Comparison of ENCODE assay signal across 9 cellular contexts in genomic region chr3:58874795-58875194, GRCh38.
DNase-seq lines count a peak whose midpoint lies in the region; ATAC-seq and TF ChIP-seq lines count a peak whose summit lies in the region.
"Had no signal": no experiment of that assay in that cellular context is flagged by ENCODE, and none has a peak within 500 bp of the region (broad histone marks: within the 10 kb centered on the region; RNA-seq: fewer than 3 reads in every experiment).

No MANE protein-coding gene starts in this region.

- peaks cover 6% of the 10 kb centered on the region for H3F3A ChIP-seq in PC-3 (ENCODE audit: low read length, unreplicated experiment)

- H3K36me3 ChIP-seq in PC-3 (ENCODE audit: low read depth, low read length) (no peaks in the 10 kb centered on the region), skeletal muscle satellite cell (ENCODE audit: insufficient read depth, low read length) (no peaks in the 10 kb centered on the region), suprapubic skin (no peaks in the 10 kb centered on the region)

- H3K9me3 ChIP-seq in PC-3 (ENCODE audit: low read length): no peaks in the 10 kb centered on the region
- H3K9me3 ChIP-seq in skeletal muscle satellite cell (replicated peaks; ENCODE audit: low read length): no peaks in the 10 kb centered on the region
- no peaks in the 10 kb centered on the region for H3K9me3 ChIP-seq in suprapubic skin

- H3K4me3 Mint-ChIP-seq in activated CD8-positive, alpha-beta memory T cell treated with anti-CD3 and anti-CD28 coated beads, Interleukin-2, amount 10 ng/mL, durations not matched to agents 7 days and 5 days: no peak overlapping the region

- no peak overlapping the region; the same call in 1 of the 2 replicates for H2AFZ ChIP-seq in PC-3 (ENCODE audit: low read length)

- no peak for DNase-seq in activated CD8-positive, alpha-beta memory T cell treated with anti-CD3 and anti-CD28 coated beads, Interleukin-2, amount 10 ng/mL, durations not matched to agents 7 days and 5 days
- no peak for DNase-seq in activated CD8-positive, alpha-beta memory T cell treated with anti-CD3 and anti-CD28 coated beads, Interleukin-2, amount 50 U/mL, for 4 hours
- DNase-seq in PC-3 (peak; percentile 88), suprapubic skin (ENCODE audit: low spot score in 2 of 2) (no peak), NCI-H446 (lab: John Stamatoyannopoulos, UW) (no peak), DMS79 (lab: John Stamatoyannopoulos, UW) (no peak)

- peak; percentile 86 for ATAC-seq in activated CD8-positive, alpha-beta memory T cell treated with anti-CD3 and anti-CD28 coated beads, Interleukin-2, amount 10 ng/mL, durations not matched to agents 7 days and 5 days
- peak; percentile 77 for ATAC-seq in HG02763 (IDR thresholded peaks at IDR 0.05; ENCODE audit: unreplicated experiment)
- ATAC-seq in PC-3: peak; percentile 85

- H3K27ac ChIP-seq in PC-3 (ENCODE audit: low read length) (peak overlapping the region; percentile 97), suprapubic skin (no peak overlapping the region)
- H3K27ac ChIP-seq: BLaER1 treated with 17β-estradiol and CSF1 and Interleukin-3, amounts not matched to agents 10 nM and 100 nM had no signal

- H3K27me3 ChIP-seq in PC-3 (ENCODE audit: low read length): no peaks in the 10 kb centered on the region
- no peaks in the 10 kb centered on the region for H3K27me3 ChIP-seq in skeletal muscle satellite cell (ENCODE audit: control insufficient read depth, insufficient read depth, low read length)
- H3K27me3 ChIP-seq in suprapubic skin: no peaks in the 10 kb centered on the region
- H3K27me3 ChIP-seq: BLaER1 treated with 17β-estradiol and CSF1 and Interleukin-3, amounts not matched to agents 10 nM and 100 nM had no signal

- TF ChIP-seq CTCF in PC-3 (conservative IDR thresholded peaks at IDR 0.05; ENCODE audit: low read depth, low read length) (no peak), suprapubic skin (IDR thresholded peaks at IDR 0.05) (no peak)

- H3K9ac ChIP-seq in PC-3 (ENCODE audit: low read length): peak overlapping the region; percentile 77
- no peak overlapping the region for H3K9ac ChIP-seq in skeletal muscle satellite cell (ENCODE audit: low read depth, low read length)
- H3K9ac ChIP-seq: BLaER1 treated with 17β-estradiol and CSF1 and Interleukin-3, amounts not matched to agents 10 nM and 100 nM had no signal

- CTCF ChIA-PET in activated CD8-positive, alpha-beta memory T cell treated with anti-CD3 and anti-CD28 coated beads, Interleukin-2, amount 10 ng/mL, durations not matched to agents 7 days and 5 days (lab: Charles Lee): interaction anchor here (0.6 kb wide), 1 partner anchor 310 kb away, joined by 4 read pairs; no protein-coding TSS in a partner anchor
- CTCF ChIA-PET in PC-3 (lab: Charles Lee): interaction anchor here (0.5 kb wide), 1 partner anchor 1830 kb away, joined by 4 read pairs; no protein-coding TSS in a partner anchor

- H3K4me1 ChIP-seq in PC-3 (ENCODE audit: insufficient read depth, low read length): peaks cover 37% of the 10 kb centered on the region
- peaks cover 20% of the 10 kb centered on the region for H3K4me1 ChIP-seq in skeletal muscle satellite cell (ENCODE audit: control insufficient read depth, insufficient read depth, low read length)
- no peaks in the 10 kb centered on the region for H3K4me1 ChIP-seq in suprapubic skin

- WGBS in suprapubic skin: 63% methylated on average over 2 of the region's 2 CpGs

- H3K9me3 Mint-ChIP-seq in activated CD8-positive, alpha-beta memory T cell treated with anti-CD3 and anti-CD28 coated beads, Interleukin-2, amount 10 ng/mL, durations not matched to agents 7 days and 5 days (ENCODE audit: low read depth): no peaks in the 10 kb centered on the region

- no peaks in the 10 kb centered on the region for H4K20me1 ChIP-seq in PC-3 (ENCODE audit: low read length)
- H4K20me1 ChIP-seq: BLaER1 treated with 17β-estradiol and CSF1 and Interleukin-3, amounts not matched to agents 10 nM and 100 nM had no signal

- POLR2A ChIA-PET in PC-3 (lab: Charles Lee; ENCODE audit: unreplicated experiment): no interaction called here

- no peak for TF ChIP-seq EP300 in suprapubic skin (IDR thresholded peaks at IDR 0.05)

- no peak for TF ChIP-seq POLR2A in suprapubic skin (IDR thresholded peaks at IDR 0.05)

- H3K36me3 Mint-ChIP-seq in activated CD8-positive, alpha-beta memory T cell treated with anti-CD3 and anti-CD28 coated beads, Interleukin-2, amount 10 ng/mL, durations not matched to agents 7 days and 5 days: no peaks in the 10 kb centered on the region

- H3K27ac Mint-ChIP-seq in activated CD8-positive, alpha-beta memory T cell treated with anti-CD3 and anti-CD28 coated beads, Interleukin-2, amount 10 ng/mL, durations not matched to agents 7 days and 5 days: peak overlapping the region; percentile 73

- BruUV-seq in PC-3 (replicated peaks; lab: Mats Ljungman, UMichigan): no TSS peak

- no peaks in the 10 kb centered on the region for H3K79me2 ChIP-seq in PC-3 (ENCODE audit: low read length)

- intact Hi-C loops in PC-3 (cut with micrococcal nuclease): loop anchor here (2.0 to 10.0 kb wide), 2 partner anchors 14 to 370 kb away; no protein-coding TSS in a partner anchor

- H3K4me2 ChIP-seq in PC-3 (ENCODE audit: low read length): peak overlapping the region; percentile 76
- peak overlapping the region; percentile 33 for H3K4me2 ChIP-seq in skeletal muscle satellite cell (ENCODE audit: low read length)

- H3K27me3 Mint-ChIP-seq in activated CD8-positive, alpha-beta memory T cell treated with anti-CD3 and anti-CD28 coated beads, Interleukin-2, amount 10 ng/mL, durations not matched to agents 7 days and 5 days: peaks cover 6% of the 10 kb centered on the region

- peak overlapping the region; percentile 33; the same call in 1 of the 2 replicates for H3K4me3 ChIP-seq in PC-3 (ENCODE audit: low read length)
- no peak overlapping the region for H3K4me3 ChIP-seq in skeletal muscle satellite cell (ENCODE audit: low read length)
- H3K4me3 ChIP-seq in suprapubic skin: no peak overlapping the region
- H3K4me3 ChIP-seq: BLaER1 treated with 17β-estradiol and CSF1 and Interleukin-3, amounts not matched to agents 10 nM and 100 nM had no signal

- peaks cover 15% of the 10 kb centered on the region for H3K4me1 Mint-ChIP-seq in activated CD8-positive, alpha-beta memory T cell treated with anti-CD3 and anti-CD28 coated beads, Interleukin-2, amount 10 ng/mL, durations not matched to agents 7 days and 5 days

- H3K9me2 ChIP-seq in PC-3 (replicated peaks; ENCODE audit: low read length): no peaks in the 10 kb centered on the region
